8 cellular contexts compared by ENCODE assay signal in genomic region chr20:34710568-34710839, GRCh38. TPM values are rescaled to one million over a fixed set of nuclear protein-coding genes. Genes with fewer than 3 reads are reported as not detected.
DNase-seq lines count a peak whose midpoint lies in the region; ATAC-seq and TF ChIP-seq lines count a peak whose summit lies in the region.

No MANE protein-coding gene starts in this region.

- H3K4me1 Mint-ChIP-seq in HFFc6 (ENCODE audit: low read depth) (peaks cover 73% of the 10 kb centered on the region), chondrocyte (ENCODE audit: low read depth) (peaks cover 57% of the 10 kb centered on the region)
- peaks cover 25 to 37% of the 10 kb centered on the region in 2 donors for H3K4me1 Mint-ChIP-seq in natural killer cell treated with Interleukin-12 subunit alpha and Interleukin-12 subunit beta and Interleukin-15 and Interleukin-18, amount 100 ng/mL, for 72 hours (ENCODE audit: low read depth in 2 of 2)

- H3K9me3 Mint-ChIP-seq in HFFc6 (no peaks in the 10 kb centered on the region), chondrocyte (ENCODE audit: low read depth) (no peaks in the 10 kb centered on the region)
- no peaks in the 10 kb centered on the region for H3K9me3 Mint-ChIP-seq in natural killer cell treated with Interleukin-12 subunit alpha and Interleukin-12 subunit beta and Interleukin-15 and Interleukin-18, amount 100 ng/mL, for 72 hours

- no peak for DNase-seq in AG10803 (ENCODE audit: low read depth)
- no peak for DNase-seq in HFFc6
- no peak for DNase-seq in chondrocyte (ENCODE audit: low spot score)
- no peak for DNase-seq in natural killer cell treated with Interleukin-12 subunit alpha and Interleukin-12 subunit beta and Interleukin-15 and Interleukin-18, amount 100 ng/mL, for 72 hours (ENCODE audit: low spot score)
- DNase-seq in NCI-H2171 treated with DMSO at 0.1 percent for 48 hours (lab: John Stamatoyannopoulos, UW): no peak
- no peak for DNase-seq in dedifferentiated amniotic fluid mesenchymal stem cell (ENCODE audit: extremely low spot score)
- DNase-seq in NK-92 treated with Interleukin-12 subunit alpha and Interleukin-12 subunit beta, amount 100 ng/mL, for 24 hours (lab: John Stamatoyannopoulos, UW): no peak

- no peak for TF ChIP-seq CTCF in AG10803 (conservative IDR thresholded peaks at IDR 0.05; ENCODE audit: low read length)
- TF ChIP-seq CTCF in HFFc6 (IDR thresholded peaks at IDR 0.05): no peak
- TF ChIP-seq CTCF in chondrocyte (IDR thresholded peaks at IDR 0.05): no peak

- H3K4me3 Mint-ChIP-seq in HFFc6 (peak overlapping the region; percentile 89), chondrocyte (ENCODE audit: unreplicated experiment) (peak overlapping the region; percentile 82)
- peak overlapping the region; percentile 91 for H3K4me3 Mint-ChIP-seq in natural killer cell treated with Interleukin-12 subunit alpha and Interleukin-12 subunit beta and Interleukin-15 and Interleukin-18, amount 100 ng/mL, for 72 hours

- H3K27me3 Mint-ChIP-seq in HFFc6 (ENCODE audit: insufficient read depth) (peaks cover 2% of the 10 kb centered on the region), chondrocyte (ENCODE audit: low read depth) (no peaks in the 10 kb centered on the region)
- no peaks in the 10 kb centered on the region for H3K27me3 Mint-ChIP-seq in natural killer cell treated with Interleukin-12 subunit alpha and Interleukin-12 subunit beta and Interleukin-15 and Interleukin-18, amount 100 ng/mL, for 72 hours

- H3K27ac Mint-ChIP-seq in HFFc6 (peak overlapping the region; percentile 69), chondrocyte (ENCODE audit: unreplicated experiment) (peak overlapping the region; percentile 83)
- H3K27ac Mint-ChIP-seq in natural killer cell treated with Interleukin-12 subunit alpha and Interleukin-12 subunit beta and Interleukin-15 and Interleukin-18, amount 100 ng/mL, for 72 hours: peak overlapping the region; percentile 44 to 73

- no peak for ATAC-seq in natural killer cell treated with Interleukin-12 subunit alpha and Interleukin-12 subunit beta and Interleukin-15 and Interleukin-18, amount 100 ng/mL, for 72 hours
- ATAC-seq in HG03097 (IDR thresholded peaks at IDR 0.05; ENCODE audit: low FRiP score, unreplicated experiment): no peak

- H3K4me3 ChIP-seq in AG10803 (ENCODE audit: low read length): peak overlapping the region; percentile 55; the same call in 1 of the 2 replicates

- H3K36me3 Mint-ChIP-seq in HFFc6 (ENCODE audit: low read depth) (peaks cover 20% of the 10 kb centered on the region), chondrocyte (ENCODE audit: low read depth) (peaks cover 14% of the 10 kb centered on the region)
- H3K36me3 Mint-ChIP-seq in natural killer cell treated with Interleukin-12 subunit alpha and Interleukin-12 subunit beta and Interleukin-15 and Interleukin-18, amount 100 ng/mL, for 72 hours: peaks cover 8% of the 10 kb centered on the region

RNA-seq across cellular contexts. Expression of gene TP53INP2, which starts 6.4 kb away (rescaled TPM):
- total RNA-seq in HFFc6 (2021; fragmentation: NEBNext Ultra II Directional; extraction: Animal tissue kit (Norgen Biotek cat#: 25700)): 10 to 100 TPM; 14.2 to 23.8 (median 21.3) TPM
- 31.7 to 59.8 TPM (median 58.7 TPM) in 3 replicates for total RNA-seq in chondrocyte
- 1 to 10 TPM; 3.0 to 4.3 TPM for total RNA-seq in natural killer cell treated with Interleukin-12 subunit alpha and Interleukin-12 subunit beta and Interleukin-15 and Interleukin-18, amount 100 ng/mL, for 72 hours

RNA-seq across cellular contexts. Expression of gene PIGU, which starts 33.6 kb away (rescaled TPM):
- 10 to 100 TPM; 22.5 to 28.9 (median 24.9) TPM for total RNA-seq in HFFc6 (2021; fragmentation: NEBNext Ultra II Directional; extraction: Animal tissue kit (Norgen Biotek cat#: 25700))
- total RNA-seq in chondrocyte: 19.8 to 21.2 TPM (median 20.4 TPM) in 3 replicates
- 10 to 100 TPM; 20.1 to 20.6 TPM for total RNA-seq in natural killer cell treated with Interleukin-12 subunit alpha and Interleukin-12 subunit beta and Interleukin-15 and Interleukin-18, amount 100 ng/mL, for 72 hours
